In the genomic region with DNA sequence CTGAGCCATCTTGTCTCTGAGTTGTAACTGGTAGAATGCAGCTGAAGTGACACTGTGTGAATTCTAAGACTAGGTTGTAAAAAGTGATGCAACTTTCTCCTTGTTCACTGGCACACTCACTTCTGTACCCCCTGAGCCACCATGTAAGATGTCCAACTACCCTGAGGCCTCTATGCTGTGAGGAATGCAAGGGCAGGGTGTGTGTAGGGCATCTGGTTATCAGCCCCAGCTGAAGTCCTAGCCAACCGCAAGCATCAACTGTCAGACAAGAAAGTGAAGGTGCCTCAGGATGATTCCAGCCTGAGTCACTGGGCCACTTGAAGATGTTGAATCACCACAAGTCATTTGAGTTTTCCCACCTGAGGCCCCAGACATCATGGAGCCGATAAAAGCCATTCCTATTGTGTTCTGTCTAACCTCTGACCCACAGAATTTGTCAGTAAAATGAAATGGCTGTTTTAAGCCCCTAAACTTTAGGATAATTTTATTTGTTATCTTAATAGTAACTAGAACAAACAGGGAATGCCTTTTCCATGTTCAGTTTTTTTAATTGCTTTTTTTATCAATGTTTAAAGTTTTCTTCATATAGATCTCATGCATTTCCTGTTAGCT, we compare ENCODE assay signal across 8 cellular contexts. TPM values are rescaled to one million over a fixed set of nuclear protein-coding genes. Genes with fewer than 3 reads are reported as not detected.
DNase-seq lines count a peak whose midpoint lies in the region; ATAC-seq and TF ChIP-seq lines count a peak whose summit lies in the region.

No MANE protein-coding gene starts in this region.

- no peak for TF ChIP-seq CTCF in endodermal cell (conservative IDR thresholded peaks at IDR 0.05)

- intact Hi-C loops in activated CD4-positive, alpha-beta T cell treated with anti-CD3 and anti-CD28 coated beads for 36 hours (cut with DNase I, micrococcal nuclease) = loop anchor here in 1 of 2 experiments (1.0 kb wide), 1 partner anchor 48 kb away; no protein-coding TSS in a partner anchor

- H3K9ac ChIP-seq in endodermal cell (ENCODE audit: extremely low read depth, low read length, poor library complexity, severe bottlenecking) = peak overlapping the region; percentile 70

- H3K9me3 Mint-ChIP-seq in activated CD4-positive, alpha-beta T cell treated with anti-CD3 and anti-CD28 coated beads for 36 hours (ENCODE audit: low read depth) = no peaks in the 10 kb centered on the region
- H3K9me3 Mint-ChIP-seq in endodermal cell = peaks cover 15% of the 10 kb centered on the region

- peaks cover 58% of the 10 kb centered on the region for H3K36me3 ChIP-seq in endodermal cell (ENCODE audit: control insufficient read depth, insufficient read depth, low read length)

- peak overlapping the region; percentile 14 for H3K27ac ChIP-seq in endodermal cell (ENCODE audit: low read depth, low read length)

- POLR2A ChIA-PET in activated CD4-positive, alpha-beta T cell treated with anti-CD3 and anti-CD28 coated beads for 36 hours (lab: Charles Lee) = interaction anchor here (0.6 kb wide), 2 partner anchors 19 to 131 kb away, joined by 4 to 7 read pairs; no protein-coding TSS in a partner anchor

- no peak overlapping the region for H3K4me3 Mint-ChIP-seq in activated CD4-positive, alpha-beta T cell treated with anti-CD3 and anti-CD28 coated beads for 36 hours
- H3K4me3 Mint-ChIP-seq in endodermal cell = peak overlapping the region; percentile 63

- H3K36me3 Mint-ChIP-seq in activated CD4-positive, alpha-beta T cell treated with anti-CD3 and anti-CD28 coated beads for 36 hours (ENCODE audit: low read depth) = no peaks in the 10 kb centered on the region
- H3K36me3 Mint-ChIP-seq in endodermal cell (ENCODE audit: low read depth) = peaks cover 34% of the 10 kb centered on the region

- H3K27me3 ChIP-seq in endodermal cell (ENCODE audit: control insufficient read depth, insufficient read depth, low read length, poor library complexity, severe bottlenecking) = no peaks in the 10 kb centered on the region

- H3K4me3 ChIP-seq in endodermal cell (ENCODE audit: low read length) = peak overlapping the region; percentile 44

- peaks cover 21% of the 10 kb centered on the region for H3K4me1 Mint-ChIP-seq in activated CD4-positive, alpha-beta T cell treated with anti-CD3 and anti-CD28 coated beads for 36 hours
- peaks cover 58% of the 10 kb centered on the region for H3K4me1 Mint-ChIP-seq in endodermal cell

- peaks cover 4% of the 10 kb centered on the region for H3K27me3 Mint-ChIP-seq in activated CD4-positive, alpha-beta T cell treated with anti-CD3 and anti-CD28 coated beads for 36 hours
- H3K27me3 Mint-ChIP-seq in endodermal cell (ENCODE audit: insufficient read depth) = no peaks in the 10 kb centered on the region

- no peak overlapping the region for H3K27ac Mint-ChIP-seq in activated CD4-positive, alpha-beta T cell treated with anti-CD3 and anti-CD28 coated beads for 36 hours
- peak overlapping the region; percentile 98 for H3K27ac Mint-ChIP-seq in endodermal cell

- peak; percentile 78 for DNase-seq in activated CD4-positive, alpha-beta T cell treated with anti-CD3 and anti-CD28 coated beads for 36 hours
- DNase-seq in activated CD4-positive, alpha-beta T cell treated with anti-CD3 and anti-CD28 coated beads for 4 hours = no peak
- DNase-seq in NCI-H460 (ENCODE audit: extremely low read depth, low read depth) = peak; percentile 64
- DNase-seq in endodermal cell = peak; percentile 87
- DNase-seq in stimulated activated CD4-positive, alpha-beta T cell treated with anti-CD3 and anti-CD28 coated beads, Interleukin-1b, Interleukin-23, amount 100 ng/mL, for 48 hours = peak; percentile 76
- no peak for DNase-seq in KG1 (lab: John Stamatoyannopoulos, UW)

- peaks cover 21% of the 10 kb centered on the region for H3K9me3 ChIP-seq in endodermal cell (ENCODE audit: control insufficient read depth, low read length)

- peaks cover 5% of the 10 kb centered on the region for H3K4me1 ChIP-seq in endodermal cell (ENCODE audit: control insufficient read depth, insufficient read depth, low read length)

- CTCF ChIA-PET in activated CD4-positive, alpha-beta T cell treated with anti-CD3 and anti-CD28 coated beads for 36 hours (lab: Charles Lee) = interaction anchor here (0.9 to 1.1 kb wide), 2 partner anchors 14 to 69 kb away, joined by 4 read pairs; no protein-coding TSS in a partner anchor

- WGBS in endodermal cell (ENCODE audit: insufficient coverage in 1 of 2, insufficient read length in 1 of 2), 2 experiments = 60 to 75% methylated on average over 1 to 2 of the region's 2 CpGs

- ATAC-seq in activated CD4-positive, alpha-beta T cell treated with anti-CD3 and anti-CD28 coated beads for 36 hours = peak; percentile 95
- no peak for ATAC-seq in GM21786 (IDR thresholded peaks at IDR 0.05; ENCODE audit: unreplicated experiment)
- ATAC-seq in GM19035 (IDR thresholded peaks at IDR 0.05; ENCODE audit: unreplicated experiment) = no peak

RNA-seq across cellular contexts. Expression of a gene that starts 18.7 kb away (rescaled TPM):
- 1 to 10 TPM; 3.3 to 3.5 TPM for total RNA-seq in activated CD4-positive, alpha-beta T cell treated with anti-CD3 and anti-CD28 coated beads for 36 hours
- 148 and 149 TPM in 2 replicates for total RNA-seq in NCI-H460 (2014; rRNA removed; shearing (Covaris generic))
- polyA plus RNA-seq in NCI-H460 (2014; cell fraction: nucleus; rRNA removed) = 83.1 and 99.6 TPM in 2 replicates
- 100 to 1,000 TPM; 432 to 444 TPM for total RNA-seq in endodermal cell
- polyA plus RNA-seq in endodermal cell (2013, experiment 1 of 2) = 116 TPM
- 147 TPM for polyA plus RNA-seq in endodermal cell (2013, experiment 2 of 2)

RNA-seq across cellular contexts. Expression of a gene that starts 29.7 kb away (rescaled TPM):
- total RNA-seq in activated CD4-positive, alpha-beta T cell treated with anti-CD3 and anti-CD28 coated beads for 36 hours = not detected
- total RNA-seq in NCI-H460 (2014; rRNA removed; shearing (Covaris generic)) = 0.42 and 0.49 TPM in 2 replicates
- polyA plus RNA-seq in NCI-H460 (2014; cell fraction: nucleus; rRNA removed) = 1.7 TPM in 1 of 2 replicates, not detected in the other
- total RNA-seq in endodermal cell = 1 to 10 TPM in 1 of 2 donors, under 1 TPM in 1; 0.70 to 2.0 TPM
- polyA plus RNA-seq in endodermal cell (2013, experiment 1 of 2) = 0.36 TPM
- 0.33 TPM for polyA plus RNA-seq in endodermal cell (2013, experiment 2 of 2)

Comparison
In these comparisons a context has a peak if more than half of its experiments do, and no peak if none do; other contexts are left out.
1. DNase-seq: peak in activated CD4-positive, alpha-beta T cell treated with anti-CD3 and anti-CD28 coated beads for 36 hours (single experiment), NCI-H460 (single experiment), endodermal cell (single experiment) and stimulated activated CD4-positive, alpha-beta T cell treated with anti-CD3 and anti-CD28 coated beads, Interleukin-1b, Interleukin-23, amount 100 ng/mL, for 48 hours (single experiment); none in activated CD4-positive, alpha-beta T cell treated with anti-CD3 and anti-CD28 coated beads for 4 hours (0 of 2) and KG1 (single experiment).
2. RNA of a gene that starts 18.7 kb away (total RNA-seq): 432 to 444 TPM in endodermal cell and 148 to 149 TPM in NCI-H460; 3.3 to 3.5 TPM in activated CD4-positive, alpha-beta T cell treated with anti-CD3 and anti-CD28 coated beads for 36 hours; every median in the first group is over 10 times any median in the second.